In genomic region chr11:72585762-72586590, GRCh38 we compare ENCODE assay signal across 9 cellular contexts.
DNase-seq lines count a peak whose midpoint lies in the region; ATAC-seq, FAIRE-seq and TF ChIP-seq lines count a peak whose summit lies in the region.
"Had no signal": no experiment of that assay in that cellular context is flagged by ENCODE, and none has a peak within 500 bp of the region (broad histone marks: within the 10 kb centered on the region; RNA-seq: fewer than 3 reads in every experiment).

No MANE protein-coding gene starts in this region.

- no peak overlapping the region for H3K4me2 ChIP-seq in H1 (ENCODE audit: insufficient read depth in 1 of 2, low read depth in 2 of 2, low read length in 2 of 2)

- H3K9me3 ChIP-seq in H1 (ENCODE audit: insufficient read depth in 2 of 2, low read depth in 1 of 2, low read length in 1 of 2) (no peaks in the 10 kb centered on the region), mucosa of stomach (ENCODE audit: control insufficient read depth, low read length) (no peaks in the 10 kb centered on the region)

- peaks cover 0 to 1% of the 10 kb centered on the region in 2 experiments for H4K20me1 ChIP-seq in H1 (replicated peaks in 1 of 2; ENCODE audit: control insufficient read depth in 1 of 2, insufficient read depth in 2 of 2, low read length in 2 of 2)

- H3K4ac ChIP-seq in H1 (replicated peaks; ENCODE audit: insufficient read length, low read depth, low read length): no peak overlapping the region

- TF ChIP-seq CTCF in Calu3 (IDR thresholded peaks at IDR 0.05; ENCODE audit: unreplicated experiment) (peak; percentile 87), H1 (IDR thresholded peaks at IDR 0.05; ENCODE audit: control extremely low read depth in 1 of 3, insufficient read depth in 1 of 3, low read depth in 1 of 3, low read length in 3 of 3) (peak; percentile 84 to 94 (median 90))

- H3K36me3 ChIP-seq in H1 (ENCODE audit: control insufficient read depth in 2 of 4, insufficient read depth in 4 of 4, low read length in 3 of 4) (no peaks in the 10 kb centered on the region), mucosa of stomach (ENCODE audit: control insufficient read depth, insufficient read depth, low read length) (no peaks in the 10 kb centered on the region)

- no peak overlapping the region for H4K91ac ChIP-seq in H1 (replicated peaks; ENCODE audit: insufficient read length, low read length)

- POLR2A ChIA-PET in H1 (lab: Charles Lee; ENCODE audit: partially characterized antibody): interaction anchor here (0.8 to 1.7 kb wide), 3 partner anchors 90 to 95 kb away, joined by 3 read pairs; no protein-coding TSS in a partner anchor

- H2AK5ac ChIP-seq in H1 (ENCODE audit: low read depth, low read length): no peak overlapping the region

- TF ChIP-seq EP300 in H1 (IDR thresholded peaks at IDR 0.05; ENCODE audit: borderline replicate concordance in 1 of 2, low read depth in 2 of 2, low read length in 2 of 2): no peak

- H3K27me3 ChIP-seq in H1 (replicated peaks in 1 of 4; ENCODE audit: control insufficient read depth in 3 of 4, extremely low read depth in 1 of 4, insufficient read depth in 3 of 4, low read length in 3 of 4) (peaks cover 24 to 74% (median 58%) of the 10 kb centered on the region in 4 experiments), mucosa of stomach (ENCODE audit: control insufficient read depth, insufficient read depth, low read length) (peaks cover 74% of the 10 kb centered on the region)

- H3K79me1 ChIP-seq in H1 (ENCODE audit: low read depth, low read length): no peaks in the 10 kb centered on the region

- H3K27ac Mint-ChIP-seq in Calu3 (ENCODE audit: unreplicated experiment): no peak overlapping the region
- H3K27ac Mint-ChIP-seq in stimulated activated naive B cell treated with anti-CD40 and anti-IgM and Interleukin-4, amounts not matched to agents 10 μg/mL and 1 μg/mL and 100 μg/mL, for 72 hours: no peak overlapping the region

- no peak for TF ChIP-seq POLR2A in H1 (IDR thresholded peaks at IDR 0.05; ENCODE audit: control extremely low read depth in 1 of 2, low read depth in 2 of 2, low read length in 2 of 2)

- no peak overlapping the region for H2BK120ac ChIP-seq in H1 (replicated peaks; ENCODE audit: low read depth, low read length)

- no peaks in the 10 kb centered on the region for H3K9me3 Mint-ChIP-seq in Calu3 (ENCODE audit: low read depth, unreplicated experiment)
- H3K9me3 Mint-ChIP-seq in stimulated activated naive B cell treated with anti-CD40 and anti-IgM and Interleukin-4, amounts not matched to agents 10 μg/mL and 1 μg/mL and 100 μg/mL, for 72 hours: peaks cover 0 to 1% of the 10 kb centered on the region in 2 donors

- no peak overlapping the region for H2BK5ac ChIP-seq in H1 (ENCODE audit: low read depth, low read length)

- H2BK15ac ChIP-seq in H1 (ENCODE audit: low read length): peak overlapping the region; percentile 92; the same call in 1 of the 2 replicates

- no peak overlapping the region for H2BK20ac ChIP-seq in H1 (ENCODE audit: low read length)

- no peaks in the 10 kb centered on the region for H3K4me1 Mint-ChIP-seq in Calu3 (ENCODE audit: low read depth, unreplicated experiment)
- H3K4me1 Mint-ChIP-seq in stimulated activated naive B cell treated with anti-CD40 and anti-IgM and Interleukin-4, amounts not matched to agents 10 μg/mL and 1 μg/mL and 100 μg/mL, for 72 hours: peaks cover 23 to 29% of the 10 kb centered on the region in 2 donors

- CTCF ChIA-PET in Calu3 (lab: Charles Lee) (interaction anchor here (0.8 to 5.7 kb wide), 4 partner anchors 56 to 115 kb away, joined by 3 to 54 read pairs (median 6); no protein-coding TSS in a partner anchor), H1 (lab: Charles Lee; ENCODE audit: partially characterized antibody) (interaction anchor here (0.6 to 14.6 kb wide), 22 partner anchors 9 to 337 kb away, joined by 3 to 552 read pairs (median 8); partner anchors contain the start of genes ATG16L2 and PDE2A)

- H3K56ac ChIP-seq in H1 (replicated peaks; ENCODE audit: insufficient read length, low read depth, low read length): no peak overlapping the region

- H3K9ac ChIP-seq in H1 (replicated peaks in 1 of 4; ENCODE audit: extremely low read depth in 1 of 4, low read depth in 3 of 4, low read length in 3 of 4): no peak overlapping the region; a peak in 1 of 7 replicates
- peak overlapping the region; percentile 12 for H3K9ac ChIP-seq in mucosa of stomach (ENCODE audit: low read length)

- H3K14ac ChIP-seq in H1 (ENCODE audit: insufficient read length): no peak overlapping the region

- H3K4me3 ChIP-seq in H1 (ENCODE audit: extremely low read depth in 1 of 4, insufficient read depth in 2 of 4, low read depth in 3 of 4, low read length in 4 of 4): no peak overlapping the region
- H3K4me3 ChIP-seq in mucosa of stomach (ENCODE audit: low read length): no peak overlapping the region

- 32% methylated on average over 18 of the region's 18 CpGs; no CpG with 5 or more reads in 1 of the 2 experiments for WGBS in H1 (ENCODE audit: extremely low coverage in 1 of 2, insufficient coverage in 1 of 2, insufficient read length in 1 of 2, insufficient replicate concordance in 2 of 2, low coverage in 1 of 2, low lambda C conversion rate in 2 of 2, missing lambda C conversion rate in 1 of 2), 2 experiments

- no peak overlapping the region for H4K5ac ChIP-seq in H1 (ENCODE audit: insufficient read length, low read depth, low read length)

- H3K27ac ChIP-seq in H1 (ENCODE audit: low read depth, low read length): no peak overlapping the region

- no peak overlapping the region; the same call in 1 of the 2 replicates for H2AFZ ChIP-seq in H1 (ENCODE audit: low read length)

- H3K23ac ChIP-seq in H1 (ENCODE audit: insufficient read length): no peak overlapping the region

- H3K27me3 Mint-ChIP-seq in Calu3 (ENCODE audit: unreplicated experiment): peaks cover 100% of the 10 kb centered on the region
- peaks cover 35 to 45% of the 10 kb centered on the region in 2 donors for H3K27me3 Mint-ChIP-seq in stimulated activated naive B cell treated with anti-CD40 and anti-IgM and Interleukin-4, amounts not matched to agents 10 μg/mL and 1 μg/mL and 100 μg/mL, for 72 hours

- peaks cover 8% of the 10 kb centered on the region; the same call in 1 of the 2 replicates for H3K23me2 ChIP-seq in H1 (ENCODE audit: low read depth, low read length)

- intact Hi-C loops in Calu3 (cut with micrococcal nuclease; ENCODE audit: unreplicated experiment): loop anchor here (1.0 kb wide), 1 partner anchor 97 kb away; no protein-coding TSS in a partner anchor

- ATAC-seq in HG03175 (IDR thresholded peaks at IDR 0.05; ENCODE audit: unreplicated experiment): peak; percentile 47
- peak; percentile 77 for ATAC-seq in stimulated activated naive B cell treated with anti-CD40 and anti-IgM and Interleukin-4, amounts not matched to agents 10 μg/mL and 1 μg/mL and 100 μg/mL, for 72 hours (replicated peaks)
- ATAC-seq in HG03108 (IDR thresholded peaks at IDR 0.05; ENCODE audit: unreplicated experiment): no peak

- peak; percentile 94 for FAIRE-seq in H1 (lab: Jason Lieb, UNC)
- FAIRE-seq: TTC549 had no signal

- H2BK12ac ChIP-seq in H1 (ENCODE audit: low read depth, low read length): peak overlapping the region; percentile 87; the same call in 1 of the 2 replicates

- no peak overlapping the region for H3K4me3 Mint-ChIP-seq in Calu3 (ENCODE audit: low read depth, unreplicated experiment)
- peak overlapping the region in 1 of 2 donors; percentile 62 for H3K4me3 Mint-ChIP-seq in stimulated activated naive B cell treated with anti-CD40 and anti-IgM and Interleukin-4, amounts not matched to agents 10 μg/mL and 1 μg/mL and 100 μg/mL, for 72 hours

- no peaks in the 10 kb centered on the region for H3K36me3 Mint-ChIP-seq in Calu3 (ENCODE audit: insufficient read depth, unreplicated experiment)
- H3K36me3 Mint-ChIP-seq in stimulated activated naive B cell treated with anti-CD40 and anti-IgM and Interleukin-4, amounts not matched to agents 10 μg/mL and 1 μg/mL and 100 μg/mL, for 72 hours: peaks cover 0 to 3% of the 10 kb centered on the region in 2 donors

- no peaks in the 10 kb centered on the region for H3K79me2 ChIP-seq in H1 (ENCODE audit: control insufficient read depth in 1 of 2, insufficient read depth in 2 of 2, low read length in 2 of 2)

- peaks cover 0 to 7% (median 3%) of the 10 kb centered on the region in 4 experiments; a peak in 4 of 7 replicates for H3K4me1 ChIP-seq in H1 (replicated peaks in 1 of 4; ENCODE audit: control insufficient read depth in 3 of 4, insufficient read depth in 4 of 4, low read length in 3 of 4)
- H3K4me1 ChIP-seq in mucosa of stomach (ENCODE audit: control insufficient read depth, insufficient read depth, low read length): peaks cover 13% of the 10 kb centered on the region

- DNase-seq in Calu3 (peak; percentile 81), NCI-H82 (lab: John Stamatoyannopoulos, UW) (peak; percentile 84), H1 (ENCODE audit: low read depth in 1 of 2, low spot score in 2 of 2) (peak in 1 of 2 experiments; percentile 82)
- DNase-seq in activated CD8-positive, alpha-beta memory T cell treated with anti-CD3 and anti-CD28 coated beads for 4 hours (ENCODE audit: low read depth in 2 of 2): peak; percentile 34 to 69
- DNase-seq in stimulated activated naive B cell treated with anti-CD40 and anti-IgM and Interleukin-4, amounts not matched to agents 10 μg/mL and 1 μg/mL and 100 μg/mL, for 72 hours: peak; percentile 67

- H3K18ac ChIP-seq in H1 (ENCODE audit: extremely low read depth, low read length): no peak overlapping the region

- peak overlapping the region; percentile 74 for H4K8ac ChIP-seq in H1 (ENCODE audit: extremely low read depth, insufficient read depth, low read length)

- no TSS peak for BruUV-seq in Calu3 (replicated peaks; lab: Mats Ljungman, UMichigan)

- peak; percentile 87 to 89 for TF ChIP-seq RAD21 in H1 (IDR thresholded peaks at IDR 0.05 in 1 of 2, conservative IDR thresholded peaks at IDR 0.05 in 1 of 2; ENCODE audit: low read depth in 2 of 2, low read length in 2 of 2)

TF ChIP-seq in H1, 55 proteins besides CTCF, POLR2A, EP300 and RAD21 (continues in another document):
- no peak for TF ChIP-seq SAP30 (IDR thresholded peaks at IDR 0.05; ENCODE audit: insufficient read depth, insufficient replicate concordance, low read length)
- no peak for TF ChIP-seq SIRT6 (IDR thresholded peaks at IDR 0.05; ENCODE audit: low read length)
- TF ChIP-seq E2F6 (IDR thresholded peaks at IDR 0.05): peak; percentile 40; the same call in 1 of the 2 replicates
- TF ChIP-seq JUND (IDR thresholded peaks at IDR 0.05; ENCODE audit: low read length): no peak
- TF ChIP-seq, protein P1, sequence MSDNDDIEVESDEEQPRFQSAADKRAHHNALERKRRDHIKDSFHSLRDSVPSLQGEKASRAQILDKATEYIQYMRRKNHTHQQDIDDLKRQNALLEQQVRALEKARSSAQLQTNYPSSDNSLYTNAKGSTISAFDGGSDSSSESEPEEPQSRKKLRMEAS (IDR thresholded peaks at IDR 0.05): peak; percentile 56; the same call in 1 of the 2 replicates
- TF ChIP-seq YY1 (IDR thresholded peaks at IDR 0.05; ENCODE audit: low read depth, low read length): 0 out of 2 replicates have a peak, but pooled peaks have one; percentile 23
